In the genomic region with DNA sequence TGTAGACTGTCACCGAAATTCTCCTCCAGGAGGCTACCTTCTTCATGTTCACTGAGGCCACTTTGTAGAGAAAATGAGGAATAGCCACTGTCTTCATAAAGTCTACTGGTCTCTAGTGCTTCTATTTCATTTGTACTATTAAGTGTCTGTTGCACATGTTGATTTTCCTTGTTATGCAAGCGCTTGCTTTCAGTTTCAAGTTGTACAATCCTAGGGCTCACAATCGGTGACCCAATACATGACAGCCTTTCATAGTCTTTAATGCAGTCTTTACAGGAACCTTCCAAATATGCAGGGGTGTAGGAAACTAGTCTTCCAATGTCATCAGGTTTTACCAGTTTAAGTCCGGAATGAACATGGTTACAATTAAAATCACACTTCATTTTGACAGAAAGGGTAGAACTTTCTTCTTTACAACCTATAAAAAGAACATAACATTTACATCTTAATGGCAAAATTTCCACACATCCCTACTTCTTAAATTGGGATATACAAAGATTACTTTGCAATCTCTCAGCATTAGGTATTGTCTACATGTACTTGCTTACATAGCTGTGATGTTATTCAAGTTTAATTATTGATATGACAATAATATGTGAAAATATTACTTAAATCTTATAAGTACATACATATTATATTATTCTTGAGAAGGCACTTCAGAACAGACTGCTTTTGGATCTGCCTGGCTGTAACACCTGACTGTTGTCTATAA, we compare ENCODE assay signal across 11 cellular contexts. TPM values are rescaled to one million over a fixed set of nuclear protein-coding genes. Genes with fewer than 3 reads are reported as not detected.
DNase-seq lines count a peak whose midpoint lies in the region; ATAC-seq lines count a peak whose summit lies in the region.
"Had no signal": no experiment of that assay in that cellular context is flagged by ENCODE, and none has a peak within 500 bp of the region (broad histone marks: within the 10 kb centered on the region; RNA-seq: fewer than 3 reads in every experiment).

No MANE protein-coding gene starts in this region.

- peaks cover 61% of the 10 kb centered on the region for H3K4me1 ChIP-seq in CD4-positive, CD25-positive, alpha-beta regulatory T cell (ENCODE audit: control insufficient read depth, insufficient read depth, low read length, poor library complexity, severe bottlenecking)

- H3K4me1 Mint-ChIP-seq in CD4-positive, CD25-positive, alpha-beta regulatory T cell, result peaks cover 9 to 66% (median 41%) of the 10 kb centered on the region in 4 donors
- peaks cover 25 to 56% of the 10 kb centered on the region in 2 donors for H3K4me1 Mint-ChIP-seq in immature natural killer cell

- peak; percentile 67 to 68 for ATAC-seq in CD4-positive, CD25-positive, alpha-beta regulatory T cell (ENCODE audit: low read depth in 2 of 2)
- peak; percentile 47 for ATAC-seq in GM21526 (IDR thresholded peaks at IDR 0.05; ENCODE audit: low FRiP score, unreplicated experiment)
- no peak for ATAC-seq in GM19397 (IDR thresholded peaks at IDR 0.05; ENCODE audit: unreplicated experiment)

- peaks cover 0 to 7% (median 0%) of the 10 kb centered on the region in 7 donors for H3K9me3 Mint-ChIP-seq in CD4-positive, CD25-positive, alpha-beta regulatory T cell
- no peaks in the 10 kb centered on the region for H3K9me3 Mint-ChIP-seq in immature natural killer cell

- peak in 2 of 3 donors; percentile 36 to 66 for DNase-seq in CD4-positive, CD25-positive, alpha-beta regulatory T cell
- DNase-seq in NOMO-1 treated with dmso at 0.1 percent for 144 hours (lab: John Stamatoyannopoulos, UW; ENCODE audit: unreplicated experiment), result peak; percentile 51
- DNase-seq in immature natural killer cell, result peak in 2 of 3 donors; percentile 12 to 14
- DNase-seq in GM19238 (ENCODE audit: insufficient read length, low spot score), result no peak
- DNase-seq in stimulated activated CD4-positive, alpha-beta T cell treated with anti-CD3 and anti-CD28 coated beads, Interleukin-2, amount 100 ng/mL, for 48 hours, result no peak
- DNase-seq in NCI-H510A (lab: John Stamatoyannopoulos, UW), result no peak
- DNase-seq: NCI-H2081, stomach had no signal

- H3K4me3 Mint-ChIP-seq in CD4-positive, CD25-positive, alpha-beta regulatory T cell, result peak overlapping the region; percentile 61 to 86 (median 72)
- peak overlapping the region; percentile 5 to 67 (median 11) for H3K4me3 Mint-ChIP-seq in immature natural killer cell

- H3K27ac ChIP-seq in CD4-positive, CD25-positive, alpha-beta regulatory T cell (ENCODE audit: insufficient read depth, low read length, poor library complexity, severe bottlenecking), result peak overlapping the region; percentile 62
- H3K27ac ChIP-seq: cardiac muscle cell had no signal

- peaks cover 35% of the 10 kb centered on the region for H3K36me3 Mint-ChIP-seq in CD4-positive, CD25-positive, alpha-beta regulatory T cell
- H3K36me3 Mint-ChIP-seq in immature natural killer cell, result peaks cover 23 to 28% (median 28%) of the 10 kb centered on the region in 3 donors

- peak overlapping the region; percentile 75 for H3K4me3 ChIP-seq in CD4-positive, CD25-positive, alpha-beta regulatory T cell (ENCODE audit: low read depth, low read length)
- H3K4me3 ChIP-seq: cardiac muscle cell, stomach had no signal

- H3K36me3 ChIP-seq in CD4-positive, CD25-positive, alpha-beta regulatory T cell (ENCODE audit: control insufficient read depth, insufficient read depth, low read length), result peaks cover 32% of the 10 kb centered on the region

- no peaks in the 10 kb centered on the region for H3K27me3 Mint-ChIP-seq in CD4-positive, CD25-positive, alpha-beta regulatory T cell
- H3K27me3 Mint-ChIP-seq in immature natural killer cell (ENCODE audit: low read depth in 3 of 3), result no peaks in the 10 kb centered on the region

- peak overlapping the region; percentile 52 to 82 (median 81) for H3K27ac Mint-ChIP-seq in CD4-positive, CD25-positive, alpha-beta regulatory T cell
- peak overlapping the region; percentile 17 to 77 (median 58) for H3K27ac Mint-ChIP-seq in immature natural killer cell

- H3K27me3 ChIP-seq in CD4-positive, CD25-positive, alpha-beta regulatory T cell (ENCODE audit: control insufficient read depth, insufficient read depth, low read length), result no peaks in the 10 kb centered on the region
- H3K27me3 ChIP-seq: cardiac muscle cell, stomach had no signal

- H3K9me3 ChIP-seq in CD4-positive, CD25-positive, alpha-beta regulatory T cell (ENCODE audit: control insufficient read depth in 2 of 2, low read length in 2 of 2), result no peaks in the 10 kb centered on the region
- H3K9me3 ChIP-seq: stomach had no signal

RNA-seq across cellular contexts. Expression of a gene that starts 7.5 kb away (rescaled TPM):
- total RNA-seq in CD4-positive, CD25-positive, alpha-beta regulatory T cell, result 7.9 TPM
- 1 to 10 TPM; 5.6 to 9.2 (median 7.7) TPM for polyA plus RNA-seq in CD4-positive, CD25-positive, alpha-beta regulatory T cell
- polyA plus RNA-seq in immature natural killer cell, result 1 to 10 TPM; 3.4 to 10.0 (median 5.7) TPM

RNA-seq across cellular contexts. Expression of a gene that starts 27.1 kb away (rescaled TPM):
- total RNA-seq in CD4-positive, CD25-positive, alpha-beta regulatory T cell, result 17.2 TPM
- 10 to 100 TPM in 2 of 4 donors, 1 to 10 TPM in 2; 7.6 to 12.0 (median 9.2) TPM for polyA plus RNA-seq in CD4-positive, CD25-positive, alpha-beta regulatory T cell
- polyA plus RNA-seq in immature natural killer cell, result 10 to 100 TPM; 10.4 to 17.6 (median 16.4) TPM

Comparison
In these comparisons a context has a peak if more than half of its experiments do, and no peak if none do; other contexts are left out.
1. DNase-seq: peak in CD4-positive, CD25-positive, alpha-beta regulatory T cell (2 of 3), NOMO-1 treated with dmso at 0.1 percent for 144 hours (single experiment) and immature natural killer cell (2 of 3); none in GM19238 (single experiment), stimulated activated CD4-positive, alpha-beta T cell treated with anti-CD3 and anti-CD28 coated beads, Interleukin-2, amount 100 ng/mL, for 48 hours (0 of 2) and NCI-H510A (single experiment).